Comparison of ENCODE assay signal across 30 cellular contexts in genomic region chr3:150675587-150675986, GRCh38. TPM values are rescaled to one million over a fixed set of nuclear protein-coding genes. Genes with fewer than 3 reads are reported as not detected.
"Had no signal": no experiment of that assay in that cellular context is flagged by ENCODE, and none has a peak within 500 bp of the region (broad histone marks: within the 10 kb centered on the region; RNA-seq: fewer than 3 reads in every experiment).

No MANE protein-coding gene starts in this region.

- H3K36me3 ChIP-seq: adrenal gland, ascending aorta, brain microvascular endothelial cell, colonic mucosa, esophagus squamous epithelium, gastrocnemius medialis, left ventricle myocardium inferior, sigmoid colon, stomach, suprapubic skin, tibial nerve had no signal

- DNase-seq: activated CD4-positive, alpha-beta T cell treated with anti-CD3 and anti-CD28 coated beads, Interleukin-2, amount 10 ng/mL, durations not matched to agents 24 days and 14 days; activated CD8-positive, alpha-beta memory T cell treated with anti-CD3 and anti-CD28 coated beads, Interleukin-2, amount 10 ng/mL, durations not matched to agents 7 days and 5 days; activated CD8-positive, alpha-beta T cell treated with anti-CD3 and anti-CD28 coated beads for 36 hours; activated gamma-delta T cell; activated naive CD4-positive, alpha-beta T cell treated with anti-CD3 and anti-CD28 coated beads, Interleukin-2, amount 50 U/mL, for 16 hours; activated T-cell treated with anti-CD3 and anti-CD28 coated beads for 4 hours; adrenal gland; brain microvascular endothelial cell; central memory CD4-positive, alpha-beta T cell; colonic mucosa; dorsolateral prefrontal cortex; effector memory CD8-positive, alpha-beta T cell; esophagus squamous epithelium; gastrocnemius medialis; hippocampal formation; left ventricle myocardium inferior; naive thymus-derived CD8-positive, alpha-beta T cell; sigmoid colon; stimulated activated CD4-positive, alpha-beta T cell treated with anti-CD3 and anti-CD28 coated beads, Interleukin-15, amount 100 ng/mL, for 24 hours; stomach had no signal

- H3K27ac ChIP-seq: adrenal gland, ascending aorta, brain microvascular endothelial cell, colonic mucosa, dorsolateral prefrontal cortex, esophagus squamous epithelium, gastrocnemius medialis, left ventricle myocardium inferior, sigmoid colon, stomach, suprapubic skin, tibial nerve had no signal

- H3K9me3 ChIP-seq: colonic mucosa, gastrocnemius medialis had no signal

- H3K4me1 ChIP-seq: adrenal gland, ascending aorta, colonic mucosa, esophagus squamous epithelium, gastrocnemius medialis, left ventricle myocardium inferior, sigmoid colon, stomach, suprapubic skin, tibial nerve had no signal

- ATAC-seq: activated CD4-positive, CD25-positive, alpha-beta regulatory T cell treated with anti-CD3 and anti-CD28 coated beads, Interleukin-2, amount 50 U/mL, for 24 hours; activated CD8-positive, alpha-beta memory T cell treated with anti-CD3 and anti-CD28 coated beads, Interleukin-2, amount 10 ng/mL, durations not matched to agents 7 days and 5 days; activated CD8-positive, alpha-beta T cell treated with anti-CD3 and anti-CD28 coated beads for 36 hours; effector memory CD8-positive, alpha-beta T cell; gastrocnemius medialis; naive thymus-derived CD8-positive, alpha-beta T cell; stimulated activated memory B cell treated with anti-CD40 and anti-IgM and Interleukin-4, amounts not matched to agents 10 μg/mL and 1 μg/mL and 100 μg/mL, for 72 hours had no signal

- H3K27me3 ChIP-seq: adrenal gland, ascending aorta, brain microvascular endothelial cell, colonic mucosa, dorsolateral prefrontal cortex, esophagus squamous epithelium, gastrocnemius medialis, sigmoid colon, stomach, suprapubic skin, tibial nerve had no signal

- H3K4me2 ChIP-seq: smooth muscle cell had no signal

- H3K4me3 ChIP-seq: adrenal gland, ascending aorta, colonic mucosa, dorsolateral prefrontal cortex, esophagus squamous epithelium, gastrocnemius medialis, left ventricle myocardium inferior, sigmoid colon, smooth muscle cell, stomach, suprapubic skin, tibial nerve had no signal

RNA-seq across cellular contexts. Expression of gene ERICH6, which starts 28.1 kb away (rescaled TPM):
- total RNA-seq: activated CD4-positive, alpha-beta T cell treated with anti-CD3 and anti-CD28 coated beads, Interleukin-2, amount 10 ng/mL, durations not matched to agents 24 days and 14 days; activated CD8-positive, alpha-beta memory T cell treated with anti-CD3 and anti-CD28 coated beads, Interleukin-2, amount 10 ng/mL, durations not matched to agents 7 days and 5 days; activated CD8-positive, alpha-beta T cell treated with anti-CD3 and anti-CD28 coated beads for 36 hours; ascending aorta; colonic mucosa; esophagus squamous epithelium; gastrocnemius medialis; lung microvascular endothelial cell; naive thymus-derived CD8-positive, alpha-beta T cell; posterior vena cava; renal cortical epithelial cell; sigmoid colon; smooth muscle cell had no signal
- polyA plus RNA-seq: adrenal gland, sigmoid colon, stomach, urinary bladder had no signal
